Comparison of ENCODE assay signal across 34 cellular contexts in the genomic region with DNA sequence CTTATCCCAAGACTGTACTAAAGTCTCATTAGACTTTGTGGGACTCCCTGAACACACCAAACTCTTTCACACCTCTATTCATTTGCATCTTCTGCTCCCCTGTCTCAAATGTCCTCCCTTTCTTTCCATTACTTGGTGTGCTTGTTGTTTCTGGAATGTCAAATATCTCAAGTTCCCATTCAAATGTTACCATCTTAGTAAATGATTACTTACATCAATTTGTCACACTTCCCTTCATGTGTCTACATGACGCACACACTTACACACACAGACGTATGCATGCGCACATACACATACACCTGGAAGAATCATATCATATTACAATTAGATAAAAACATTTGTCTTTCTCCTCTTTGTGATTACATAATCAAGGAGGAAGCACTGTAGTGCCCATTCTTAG.
"Had no signal": no experiment of that assay in that cellular context is flagged by ENCODE, and none has a peak within 500 bp of the region (broad histone marks: within the 10 kb centered on the region; RNA-seq: fewer than 3 reads in every experiment).

No MANE protein-coding gene starts in this region.

- H3K4me1 Mint-ChIP-seq: activated CD4-positive, alpha-beta T cell treated with anti-CD3 and anti-CD28 coated beads for 36 hours; activated CD4-positive, alpha-beta T cell treated with anti-CD3 and anti-CD28 coated beads, Interleukin-2, amount 10 ng/mL, durations not matched to agents 24 days and 14 days; activated CD8-positive, alpha-beta memory T cell treated with anti-CD3 and anti-CD28 coated beads, Interleukin-2, amount 10 ng/mL, durations not matched to agents 7 days and 5 days; activated naive CD4-positive, alpha-beta T cell treated with anti-CD3 and anti-CD28 coated beads, Interleukin-2, amount 50 U/mL, for 24 hours; activated naive CD8-positive, alpha-beta T cell treated with anti-CD3 and anti-CD28 coated beads for 36 hours; activated naive CD8-positive, alpha-beta T cell treated with anti-CD3 and anti-CD28 coated beads, Interleukin-2, amount 50 U/mL, for 24 hours; brain had no signal

- H3K27ac Mint-ChIP-seq: activated CD4-positive, alpha-beta memory T cell treated with anti-CD3 and anti-CD28 coated beads for 36 hours; activated CD4-positive, alpha-beta T cell treated with anti-CD3 and anti-CD28 coated beads for 36 hours; activated CD4-positive, alpha-beta T cell treated with anti-CD3 and anti-CD28 coated beads, Interleukin-2, amount 10 ng/mL, durations not matched to agents 24 days and 14 days; activated CD8-positive, alpha-beta memory T cell treated with anti-CD3 and anti-CD28 coated beads, Interleukin-2, amount 10 ng/mL, durations not matched to agents 7 days and 5 days; activated CD8-positive, alpha-beta T cell treated with anti-CD3 and anti-CD28 coated beads, Interleukin-2, amount 10 ng/mL, durations not matched to agents 7 days and 5 days; activated naive CD4-positive, alpha-beta T cell treated with anti-CD3 and anti-CD28 coated beads for 36 hours; activated naive CD4-positive, alpha-beta T cell treated with anti-CD3 and anti-CD28 coated beads, Interleukin-2, amount 50 U/mL, for 24 hours; activated naive CD8-positive, alpha-beta T cell treated with anti-CD3 and anti-CD28 coated beads for 36 hours; activated naive CD8-positive, alpha-beta T cell treated with anti-CD3 and anti-CD28 coated beads, Interleukin-2, amount 50 U/mL, for 24 hours; activated T-helper 1 cell treated with anti-CD3 and anti-CD28 coated beads, Interleukin-12 subunit alpha, Interleukin-12 subunit beta, Interleukin-2, Interleukin-4 antibody, amounts not matched to agents 30 ng/mL and 10 ng/mL and 1 ng/mL, durations not matched to agents 14 hours and 24 hours and 36 hours; activated T-helper 2 cell treated with anti-CD3 and anti-CD28 coated beads, Interferon-gamma antibody, Interleukin-2, Interleukin-4, amounts not matched to agents 10 μg/mL and 5 μg/mL and 100 μg/mL, durations not matched to agents 14 hours and 24 hours and 36 hours; brain; endodermal cell had no signal

- H3K4me3 ChIP-seq: adrenal gland, breast epithelium, cardiac muscle cell, colonic mucosa, esophagus muscularis mucosa, gastrocnemius medialis had no signal

- H3K9me3 ChIP-seq: adrenal gland, breast epithelium, colonic mucosa, esophagus muscularis mucosa, gastrocnemius medialis had no signal

- ATAC-seq: activated CD4-positive, alpha-beta T cell treated with anti-CD3 and anti-CD28 coated beads for 36 hours; activated CD8-positive, alpha-beta memory T cell treated with anti-CD3 and anti-CD28 coated beads, Interleukin-2, amount 10 ng/mL, durations not matched to agents 7 days and 5 days; activated CD8-positive, alpha-beta T cell treated with anti-CD3 and anti-CD28 coated beads, Interleukin-2, amount 10 ng/mL, durations not matched to agents 7 days and 5 days; activated naive CD8-positive, alpha-beta T cell treated with anti-CD3 and anti-CD28 coated beads, Interleukin-2, amount 50 U/mL, for 24 hours; foreskin keratinocyte; gastrocnemius medialis had no signal

- H3K36me3 Mint-ChIP-seq: activated CD4-positive, alpha-beta memory T cell treated with anti-CD3 and anti-CD28 coated beads for 36 hours; activated CD8-positive, alpha-beta memory T cell treated with anti-CD3 and anti-CD28 coated beads, Interleukin-2, amount 10 ng/mL, durations not matched to agents 7 days and 5 days; activated naive CD4-positive, alpha-beta T cell treated with anti-CD3 and anti-CD28 coated beads, Interleukin-2, amount 50 U/mL, for 24 hours; activated naive CD8-positive, alpha-beta T cell treated with anti-CD3 and anti-CD28 coated beads for 36 hours; brain had no signal

- H3K4me1 ChIP-seq: adrenal gland, breast epithelium, colonic mucosa, esophagus muscularis mucosa, foreskin keratinocyte, gastrocnemius medialis had no signal

- H3K27me3 Mint-ChIP-seq: activated CD4-positive, alpha-beta T cell treated with anti-CD3 and anti-CD28 coated beads, Interleukin-2, amount 10 ng/mL, durations not matched to agents 24 days and 14 days; activated CD8-positive, alpha-beta memory T cell treated with anti-CD3 and anti-CD28 coated beads, Interleukin-2, amount 10 ng/mL, durations not matched to agents 7 days and 5 days; brain had no signal

- H3K27ac ChIP-seq: adrenal gland, breast epithelium, cardiac muscle cell, colonic mucosa, esophagus muscularis mucosa, foreskin keratinocyte, gastrocnemius medialis had no signal

- H3K4me3 Mint-ChIP-seq: activated CD4-positive, alpha-beta memory T cell treated with anti-CD3 and anti-CD28 coated beads for 36 hours; activated CD4-positive, alpha-beta T cell treated with anti-CD3 and anti-CD28 coated beads for 36 hours; activated CD4-positive, alpha-beta T cell treated with anti-CD3 and anti-CD28 coated beads, Interleukin-2, amount 10 ng/mL, durations not matched to agents 24 days and 14 days; activated CD8-positive, alpha-beta memory T cell treated with anti-CD3 and anti-CD28 coated beads, Interleukin-2, amount 10 ng/mL, durations not matched to agents 7 days and 5 days; activated CD8-positive, alpha-beta T cell treated with anti-CD3 and anti-CD28 coated beads, Interleukin-2, amount 10 ng/mL, durations not matched to agents 7 days and 5 days; activated naive CD4-positive, alpha-beta T cell treated with anti-CD3 and anti-CD28 coated beads for 36 hours; activated naive CD4-positive, alpha-beta T cell treated with anti-CD3 and anti-CD28 coated beads, Interleukin-2, amount 50 U/mL, for 24 hours; activated naive CD8-positive, alpha-beta T cell treated with anti-CD3 and anti-CD28 coated beads for 36 hours; activated naive CD8-positive, alpha-beta T cell treated with anti-CD3 and anti-CD28 coated beads, Interleukin-2, amount 50 U/mL, for 24 hours; activated T-helper 1 cell treated with anti-CD3 and anti-CD28 coated beads, Interleukin-12 subunit alpha, Interleukin-12 subunit beta, Interleukin-2, Interleukin-4 antibody, amounts not matched to agents 30 ng/mL and 10 ng/mL and 1 ng/mL, durations not matched to agents 14 hours and 24 hours and 36 hours; brain; endodermal cell had no signal

- DNase-seq: activated CD4-positive, alpha-beta memory T cell treated with anti-CD3 and anti-CD28 coated beads for 36 hours; activated CD4-positive, alpha-beta T cell treated with anti-CD3 and anti-CD28 coated beads for 36 hours; activated CD4-positive, alpha-beta T cell treated with anti-CD3 and anti-CD28 coated beads, Interleukin-2, amount 10 ng/mL, durations not matched to agents 24 days and 14 days; activated CD4-positive, CD25-positive, alpha-beta regulatory T cell; activated CD4-positive, CD25-positive, alpha-beta regulatory T cell treated with anti-CD3 and anti-CD28 coated beads, Interleukin-2, amount 50 U/mL, for 72 hours; activated CD8-positive, alpha-beta memory T cell treated with anti-CD3 and anti-CD28 coated beads, Interleukin-2, amount 10 ng/mL, durations not matched to agents 7 days and 5 days; activated CD8-positive, alpha-beta memory T cell treated with anti-CD3 and anti-CD28 coated beads, Interleukin-2, amount 50 U/mL, for 4 hours; activated CD8-positive, alpha-beta T cell treated with anti-CD3 and anti-CD28 coated beads, Interleukin-2, amount 10 ng/mL, durations not matched to agents 7 days and 5 days; activated effector memory CD4-positive, alpha-beta T cell treated with anti-CD3 and anti-CD28 coated beads, Interleukin-2, amount 50 U/mL, for 16 hours; activated naive CD4-positive, alpha-beta T cell treated with anti-CD3 and anti-CD28 coated beads for 36 hours; activated naive CD8-positive, alpha-beta T cell treated with anti-CD3 and anti-CD28 coated beads for 36 hours; activated naive CD8-positive, alpha-beta T cell treated with anti-CD3 and anti-CD28 coated beads, Interleukin-2, amount 50 U/mL, for 24 hours; activated T-cell treated with anti-CD3 and anti-CD28 coated beads, Interleukin-2, amount 50 U/mL, for 1 hour; activated T-cell treated with anti-CD3 and anti-CD28 coated beads, Interleukin-2, amount 50 U/mL, for 48 hours; adrenal gland; amygdala; aorta; central memory CD4-positive, alpha-beta T cell; cerebellar nuclear complex; colonic mucosa; effector CD8-positive, alpha-beta T cell; endodermal cell; erythroblast; foreskin keratinocyte; gastrocnemius medialis; glutamatergic neuron; T-helper 2 cell had no signal

- H3K9me3 Mint-ChIP-seq: activated CD4-positive, alpha-beta memory T cell treated with anti-CD3 and anti-CD28 coated beads for 36 hours; activated CD4-positive, alpha-beta T cell treated with anti-CD3 and anti-CD28 coated beads, Interleukin-2, amount 10 ng/mL, durations not matched to agents 24 days and 14 days; activated naive CD4-positive, alpha-beta T cell treated with anti-CD3 and anti-CD28 coated beads for 36 hours; activated naive CD4-positive, alpha-beta T cell treated with anti-CD3 and anti-CD28 coated beads, Interleukin-2, amount 50 U/mL, for 24 hours; activated naive CD8-positive, alpha-beta T cell treated with anti-CD3 and anti-CD28 coated beads for 36 hours; activated naive CD8-positive, alpha-beta T cell treated with anti-CD3 and anti-CD28 coated beads, Interleukin-2, amount 50 U/mL, for 24 hours; activated T-helper 1 cell treated with anti-CD3 and anti-CD28 coated beads, Interleukin-12 subunit alpha, Interleukin-12 subunit beta, Interleukin-2, Interleukin-4 antibody, amounts not matched to agents 30 ng/mL and 10 ng/mL and 1 ng/mL, durations not matched to agents 14 hours and 24 hours and 36 hours; activated T-helper 2 cell treated with anti-CD3 and anti-CD28 coated beads, Interferon-gamma antibody, Interleukin-2, Interleukin-4, amounts not matched to agents 10 μg/mL and 5 μg/mL and 100 μg/mL, durations not matched to agents 14 hours and 24 hours and 36 hours; endodermal cell had no signal
